ENCODE assay signal across 8 cellular contexts in the genomic region with DNA sequence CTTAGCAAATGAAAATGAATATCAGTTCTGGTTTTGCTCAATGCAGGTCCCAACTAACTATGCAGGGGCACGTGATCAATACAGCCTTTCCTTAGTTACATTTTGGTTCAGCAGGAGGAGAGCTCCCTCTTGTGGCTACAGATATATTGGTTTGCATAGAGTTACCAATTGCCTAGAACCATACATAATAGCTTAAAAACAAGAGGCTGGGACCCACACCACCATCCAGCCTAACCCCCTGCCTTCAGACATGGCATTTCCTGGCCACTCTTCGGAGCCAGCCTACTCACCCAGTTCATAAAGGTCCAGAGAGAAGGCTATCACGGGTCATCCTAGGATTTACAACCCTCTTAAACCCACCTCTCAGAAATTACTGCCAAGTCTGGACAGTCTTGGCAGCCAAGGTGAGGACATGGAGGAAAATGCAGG. TPM values are rescaled to one million over a fixed set of nuclear protein-coding genes. Genes with fewer than 3 reads are reported as not detected.
A peak's percentile ranks its signal among the peaks of the same experiment; 100 is the strongest.
DNase-seq lines count a peak whose midpoint lies in the region; ATAC-seq and TF ChIP-seq lines count a peak whose summit lies in the region.

No MANE protein-coding gene starts in this region.

- POLR2A ChIA-PET in IMR-90 (lab: Charles Lee; ENCODE audit: unreplicated experiment) = no interaction called here

- H3K18ac ChIP-seq in IMR-90 (ENCODE audit: low read depth, low read length) = no peak overlapping the region

- H3K9me3 Mint-ChIP-seq in neural crest cell = no peaks in the 10 kb centered on the region

- no peaks in the 10 kb centered on the region for H3K27me3 Mint-ChIP-seq in neural crest cell (ENCODE audit: low read depth)

- H2BK5ac ChIP-seq in IMR-90 (ENCODE audit: low read depth, low read length, poor library complexity, severe bottlenecking) = no peak overlapping the region

- peaks cover 5% of the 10 kb centered on the region for H3K4me1 Mint-ChIP-seq in neural crest cell

- H3K9ac ChIP-seq in GM23248 = no peak overlapping the region
- no peak overlapping the region for H3K9ac ChIP-seq in IMR-90 (ENCODE audit: low read depth, low read length)
- H3K9ac ChIP-seq in NT2/D1 (ENCODE audit: insufficient read length, low read depth) = no peak overlapping the region

- intact Hi-C loops in IMR-90 (cut with micrococcal nuclease) = loop anchor here (1.0 to 5.0 kb wide), 4 partner anchors 46 to 189 kb away; a partner anchor contains a TSS

- H3K36me3 ChIP-seq in GM23248 (ENCODE audit: low read depth) (peaks cover 50% of the 10 kb centered on the region), IMR-90 (ENCODE audit: control insufficient read depth, insufficient read depth, low read length) (peaks cover 35% of the 10 kb centered on the region), NT2/D1 (ENCODE audit: insufficient read depth, insufficient read length, low read length) (peaks cover 73% of the 10 kb centered on the region)

- H3K4me3 ChIP-seq in GM23248 (no peak overlapping the region), IMR-90 (ENCODE audit: insufficient read depth, low read depth, low read length) (no peak overlapping the region), NT2/D1 (ENCODE audit: insufficient read length, low read depth) (no peak overlapping the region), fibroblast of pulmonary artery (replicated peaks; ENCODE audit: low read depth, low read length) (no peak overlapping the region)

- no peak overlapping the region for H2BK20ac ChIP-seq in IMR-90 (ENCODE audit: low read depth, low read length)

- no peak overlapping the region for H4K91ac ChIP-seq in IMR-90 (ENCODE audit: insufficient read depth, low read depth, low read length)

- 19 to 20% methylated on average over 3 of the region's 3 CpGs for WGBS in GM23248 (ENCODE audit: low coverage in 1 of 2, low lambda C conversion rate in 2 of 2, missing lambda C conversion rate in 2 of 2), 2 experiments
- WGBS in IMR-90 (ENCODE audit: extremely low coverage in 2 of 2, insufficient read length in 1 of 2), 2 experiments = no CpG with 5 or more reads among the region's 3 CpGs

- no peak overlapping the region for H3K27ac Mint-ChIP-seq in neural crest cell (ENCODE audit: unreplicated experiment)

- H3K36me3 Mint-ChIP-seq in neural crest cell (ENCODE audit: low read depth) = peaks cover 7% of the 10 kb centered on the region

- H3F3A ChIP-seq in GM23248 (ENCODE audit: insufficient read depth) = peaks cover 9% of the 10 kb centered on the region; the same call in 1 of the 2 replicates

- H2BK15ac ChIP-seq in IMR-90 (ENCODE audit: low read depth, low read length) = no peak overlapping the region

- H3K27ac ChIP-seq in GM23248 (no peak overlapping the region), IMR-90 (ENCODE audit: insufficient read depth, low read length) (no peak overlapping the region)

- H3K4me1 ChIP-seq in GM23248 (ENCODE audit: insufficient read depth) (0 out of 2 replicates have a peak, but pooled peaks cover 3% of the 10 kb centered on the region), IMR-90 (ENCODE audit: control insufficient read depth, insufficient read depth, low read length) (no peaks in the 10 kb centered on the region), NT2/D1 (ENCODE audit: insufficient read depth, insufficient read length) (no peaks in the 10 kb centered on the region)

- H4K5ac ChIP-seq in IMR-90 (ENCODE audit: low read depth, low read length) = no peak overlapping the region

- in situ Hi-C loops in GM23248 (cut with MboI) (loop anchor here (10.0 kb wide), 1 partner anchor 169 kb away; no protein-coding TSS in a partner anchor), IMR-90 (cut with MboI; ENCODE audit: low sequenced_read_pairs) (loop anchor here (5.0 kb wide), 2 partner anchors 61 to 171 kb away; no protein-coding TSS in a partner anchor)

- H3K4ac ChIP-seq in IMR-90 (ENCODE audit: low read depth, low read length) = no peak overlapping the region

- H3K27me3 ChIP-seq in GM23248 (replicated peaks; ENCODE audit: insufficient read depth) (no peaks in the 10 kb centered on the region), IMR-90 (ENCODE audit: control insufficient read depth, insufficient read depth, low read length) (no peaks in the 10 kb centered on the region), NT2/D1 (ENCODE audit: insufficient read depth, insufficient read length) (no peaks in the 10 kb centered on the region)

- H4K8ac ChIP-seq in IMR-90 (ENCODE audit: low read depth in 2 of 2, low read length in 2 of 2) = no peak overlapping the region

- H2AK9ac ChIP-seq in IMR-90 (replicated peaks; ENCODE audit: low read depth, low read length, poor library complexity) = no peak overlapping the region

- TF ChIP-seq POLR2A in IMR-90 (IDR thresholded peaks at IDR 0.05; ENCODE audit: low read depth, low read length) = no peak

- no peak overlapping the region for H3K4me3 Mint-ChIP-seq in neural crest cell

- no peak overlapping the region for H3K56ac ChIP-seq in IMR-90 (ENCODE audit: extremely low read depth, insufficient read depth, low read length)

- no peak overlapping the region for H2AK5ac ChIP-seq in IMR-90 (ENCODE audit: low read depth, low read length)

- no peak overlapping the region for H3K23ac ChIP-seq in IMR-90 (ENCODE audit: low read depth, low read length)

- ATAC-seq in IMR-90 (ENCODE audit: low read depth) = peak; percentile 96

- DNase-seq in DMS79 treated with DMSO at 0.1 percent for 48 hours (lab: John Stamatoyannopoulos, UW) (peak; percentile 58), DMS79 (lab: John Stamatoyannopoulos, UW) (no peak), GM23248 (peak; percentile 83), IMR-90 (peak; percentile 85), NT2/D1 (ENCODE audit: low read depth, low spot score) (peak; percentile 68), activated T-cell treated with anti-CD3 and anti-CD28 coated beads for 4 hours (peak; percentile 41), fibroblast of pulmonary artery (ENCODE audit: low read depth) (peak; percentile 93), neural crest cell (ENCODE audit: low read depth, low spot score) (peak; percentile 54)

- H3K14ac ChIP-seq in IMR-90 (replicated peaks; ENCODE audit: low read depth, low read length) = no peak overlapping the region

- no peaks in the 10 kb centered on the region for H4K20me1 ChIP-seq in GM23248 (ENCODE audit: insufficient read depth)
- H4K20me1 ChIP-seq in IMR-90 (ENCODE audit: insufficient read depth, low read length) = peaks cover 4% of the 10 kb centered on the region; the same call in 1 of the 2 replicates

- H3K9me3 ChIP-seq in GM23248 (ENCODE audit: low read depth) (no peaks in the 10 kb centered on the region), IMR-90 (ENCODE audit: control insufficient read depth, insufficient read depth, low read length) (no peaks in the 10 kb centered on the region), NT2/D1 (ENCODE audit: insufficient read depth, low read length) (no peaks in the 10 kb centered on the region)

- TF ChIP-seq CTCF in IMR-90 (conservative IDR thresholded peaks at IDR 0.05; ENCODE audit: low read depth, low read length) (peak; percentile 96), fibroblast of pulmonary artery (IDR thresholded peaks at IDR 0.05; ENCODE audit: low read length, missing control alignments) (peak; percentile 84), neural crest cell (conservative IDR thresholded peaks at IDR 0.05) (peak; percentile 91)

- H3K4me2 ChIP-seq in GM23248 (ENCODE audit: unreplicated experiment) (no peak overlapping the region), IMR-90 (ENCODE audit: low read depth, low read length) (no peak overlapping the region)

- dilution Hi-C loops in IMR-90 (cut with HindIII; ENCODE audit: low sequenced_read_pairs, unreplicated experiment) = no loop called here

- H2BK120ac ChIP-seq in IMR-90 (ENCODE audit: low read depth, low read length) = no peak overlapping the region

- H3K79me2 ChIP-seq in GM23248 (ENCODE audit: insufficient read depth) = peaks cover 30% of the 10 kb centered on the region

- no peaks in the 10 kb centered on the region for H3K9me1 ChIP-seq in IMR-90 (ENCODE audit: insufficient read depth, low read length)

- CTCF ChIA-PET in IMR-90 (lab: Yijun Ruan, JAX) = interaction anchor here (0.6 to 2.9 kb wide), 25 partner anchors 9 to 219 kb away, joined by 3 to 25 read pairs (median 4); a partner anchor contains a TSS

- H3K79me1 ChIP-seq in IMR-90 (ENCODE audit: low read depth in 1 of 2, low read length in 2 of 2) = peaks cover 0 to 12% of the 10 kb centered on the region in 2 experiments; a peak in 3 of 4 replicates

- H3K9me2 ChIP-seq in GM23248 (ENCODE audit: insufficient read depth) = no peaks in the 10 kb centered on the region

- TF ChIP-seq RAD21 in IMR-90 (IDR thresholded peaks at IDR 0.05; ENCODE audit: low read length) = peak; percentile 96

- no peak overlapping the region for H2AFZ ChIP-seq in GM23248
- H2AFZ ChIP-seq in IMR-90 (replicated peaks; ENCODE audit: low read length, poor library complexity) = peak overlapping the region; percentile 12

- BruUV-seq in IMR-90 (replicated peaks; lab: Mats Ljungman, UMichigan) = no TSS peak

TF ChIP-seq in IMR-90, 13 proteins besides CTCF, POLR2A, EP300 and RAD21:
- no peak for TF ChIP-seq MAFK (IDR thresholded peaks at IDR 0.05; ENCODE audit: low read depth, low read length)
- no peak for TF ChIP-seq CEBPB (IDR thresholded peaks at IDR 0.05; ENCODE audit: low read depth, low read length)
- TF ChIP-seq, protein P1, sequence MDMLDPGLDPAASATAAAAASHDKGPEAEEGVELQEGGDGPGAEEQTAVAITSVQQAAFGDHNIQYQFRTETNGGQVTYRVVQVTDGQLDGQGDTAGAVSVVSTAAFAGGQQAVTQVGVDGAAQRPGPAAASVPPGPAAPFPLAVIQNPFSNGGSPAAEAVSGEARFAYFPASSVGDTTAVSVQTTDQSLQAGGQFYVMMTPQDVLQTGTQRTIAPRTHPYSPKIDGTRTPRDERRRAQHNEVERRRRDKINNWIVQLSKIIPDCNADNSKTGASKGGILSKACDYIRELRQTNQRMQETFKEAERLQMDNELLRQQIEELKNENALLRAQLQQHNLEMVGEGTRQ (IDR thresholded peaks at IDR 0.05; ENCODE audit: low read depth, low read length) = peak; percentile 98
- TF ChIP-seq MAZ (IDR thresholded peaks at IDR 0.05; ENCODE audit: borderline replicate concordance, low read depth, low read length) = no peak
- peak; percentile 94 for TF ChIP-seq BHLHE40 (IDR thresholded peaks at IDR 0.05; ENCODE audit: low read depth, low read length)
- TF ChIP-seq SMC3 (IDR thresholded peaks at IDR 0.05; ENCODE audit: low read depth, low read length) = peak; percentile 73
TF ChIP-seq in IMR-90: peak in this region for 3.

RNA-seq across cellular contexts. Expression of a gene that starts 10.5 kb away (rescaled TPM):
- 15.9 and 23.8 TPM in 2 replicates for total RNA-seq in GM23248 (2014; rRNA removed; shearing (Covaris generic))
- polyA plus RNA-seq in GM23248 (2016; fragmentation: Nextera tagmentation; extraction: Ambion mirVana) (11.4 and 12.8 TPM in 2 replicates), IMR-90 (2012; rRNA removed) (7.3 and 8.1 TPM in 2 replicates)
- total RNA-seq in IMR-90 (2012; rRNA removed) (17.2 and 18.9 TPM in 2 replicates), neural crest cell (39.1 and 46.6 TPM in 2 replicates)
- polyA plus RNA-seq in IMR-90 (2012; cell fraction: cytosol; rRNA removed) = 1.6 and 3.0 TPM in 2 replicates
- 5.8 and 31.6 TPM in 2 replicates for polyA plus RNA-seq in IMR-90 (2012; cell fraction: nucleus; rRNA removed; ENCODE audit: low replicate concordance)
